In genomic region chr16:67942200-67942509, GRCh38 we compare ENCODE assay signal across 9 cellular contexts. TPM values are rescaled to one million over a fixed set of nuclear protein-coding genes. Genes with fewer than 3 reads are reported as not detected.
DNase-seq lines count a peak whose midpoint lies in the region; ATAC-seq, FAIRE-seq and TF ChIP-seq lines count a peak whose summit lies in the region.
"Had no signal": no experiment of that assay in that cellular context is flagged by ENCODE, and none has a peak within 500 bp of the region (broad histone marks: within the 10 kb centered on the region; RNA-seq: fewer than 3 reads in every experiment).

No MANE protein-coding gene starts in this region.

- BruUV-seq in Panc1 (replicated peaks; lab: Mats Ljungman, UMichigan), result no TSS peak

- CTCF ChIA-PET in Panc1 (lab: Charles Lee), result interaction anchor here (1.0 kb wide), 2 partner anchors 18 to 46 kb away, joined by 3 read pairs; no protein-coding TSS in a partner anchor

- peaks cover 7% of the 10 kb centered on the region for H3K36me3 Mint-ChIP-seq in brain

- no peaks in the 10 kb centered on the region for H3K27me3 Mint-ChIP-seq in brain

- ATAC-seq in Panc1, result peak; percentile 78

- no peak overlapping the region for H3K27ac ChIP-seq in Panc1 (ENCODE audit: low read length)
- H3K27ac ChIP-seq in layer of hippocampus (ENCODE audit: low read depth, low read length), result peak overlapping the region; percentile 96
- peak overlapping the region in 1 of 4 donors; percentile 89 for H3K27ac ChIP-seq in transverse colon

- H3K4me3 Mint-ChIP-seq in brain, result no peak overlapping the region

- H3K27ac Mint-ChIP-seq in brain, result peak overlapping the region; percentile 46 to 91 (median 88)

- peaks cover 2% of the 10 kb centered on the region; the same call in 1 of the 2 replicates for H3K4me1 ChIP-seq in Panc1 (ENCODE audit: control insufficient read depth, insufficient read depth, low read length)
- peaks cover 23 to 27% (median 25%) of the 10 kb centered on the region in 4 donors for H3K4me1 ChIP-seq in transverse colon

- FAIRE-seq in GM18507 (lab: Jason Lieb, UNC), result peak; percentile 69
- FAIRE-seq: endometrium had no signal

- TF ChIP-seq POLR2A in transverse colon (IDR thresholded peaks at IDR 0.05), result no peak

- peaks cover 25% of the 10 kb centered on the region for H3K4me1 Mint-ChIP-seq in brain

- H3K4me3 ChIP-seq in Panc1 (ENCODE audit: low read depth in 2 of 2, low read length in 2 of 2) (no peak overlapping the region), transverse colon (no peak overlapping the region)

- no peaks in the 10 kb centered on the region for H3K27me3 ChIP-seq in Panc1 (ENCODE audit: control insufficient read depth, insufficient read depth, low read length)
- H3K27me3 ChIP-seq in layer of hippocampus (ENCODE audit: control insufficient read depth, insufficient read depth, low read length), result no peaks in the 10 kb centered on the region
- no peaks in the 10 kb centered on the region for H3K27me3 ChIP-seq in transverse colon

- TF ChIP-seq EP300 in transverse colon (IDR thresholded peaks at IDR 0.05; ENCODE audit: low read depth), result no peak

- H3K9me3 ChIP-seq in Panc1 (ENCODE audit: control insufficient read depth, insufficient read depth, low read depth, low read length) (no peaks in the 10 kb centered on the region), transverse colon (no peaks in the 10 kb centered on the region)

- intact Hi-C loops in Panc1 (cut with micrococcal nuclease; ENCODE audit: unreplicated experiment), result no loop called here
- intact Hi-C loops in transverse colon (cut with DNase I; ENCODE audit: low total_unique reads), result no loop called here

- H3K36me3 ChIP-seq in Panc1 (ENCODE audit: control insufficient read depth, insufficient read depth, low read length) (no peaks in the 10 kb centered on the region), transverse colon (no peaks in the 10 kb centered on the region)

- POLR2A ChIA-PET in Panc1 (lab: Charles Lee), result no interaction called here

- no peaks in the 10 kb centered on the region for H3K9me3 Mint-ChIP-seq in brain

- in situ Hi-C loops in Panc1 (cut with HindIII; ENCODE audit: low pct_unique_long_range_greater_than_20kb, low sequenced_read_pairs) (no loop called here), transverse colon (cut with MboI; ENCODE audit: low pct_ligation_motif_present in 1 of 4, low pct_unique_long_range_greater_than_20kb in 1 of 4, low sequenced_read_pairs in 3 of 4) (no loop called here)

- 77% methylated on average over 6 of the region's 6 CpGs; no CpG with 5 or more reads in 1 of the 2 donors for WGBS in transverse colon (ENCODE audit: low coverage in 1 of 2), 2 donors

- no peak for DNase-seq in AG09319 (ENCODE audit: extremely low read depth, low read depth)
- peak; percentile 32 for DNase-seq in GM18507 (ENCODE audit: extremely low spot score, insufficient read length, low read depth)
- no peak for DNase-seq in Panc1 (ENCODE audit: low read depth, low spot score)
- DNase-seq in transverse colon, result no peak
- no peak for DNase-seq in NCI-H2107 (lab: John Stamatoyannopoulos, UW)
- no peak for DNase-seq in NCI-H2029 treated with DMSO at 0.1 percent for 48 hours (lab: John Stamatoyannopoulos, UW)

- TF ChIP-seq CTCF in AG09319 (IDR thresholded peaks at IDR 0.05; ENCODE audit: low read depth, low read length) (peak; percentile 60), Panc1 (IDR thresholded peaks at IDR 0.05) (peak; percentile 86), brain (conservative IDR thresholded peaks at IDR 0.05) (peak; percentile 52 to 68), transverse colon (IDR thresholded peaks at IDR 0.05) (peak; percentile 55 to 67 (median 62))

RNA-seq across cellular contexts. Expression of gene LCAT, which starts 1.8 kb away (rescaled TPM):
- total RNA-seq in Panc1 (2021; ENCODE audit: unreplicated experiment) (14.0 TPM), transverse colon (10 to 100 TPM in 1 of 4 donors, 1 to 10 TPM in 3; 2.2 to 30.7 (median 4.2) TPM)
- polyA plus RNA-seq in Panc1 (2012; ENCODE audit: insufficient read length), result 7.5 TPM
- 22.1 TPM for polyA plus RNA-seq in brain (ENCODE audit: insufficient read depth, low read depth, low replicate concordance)

RNA-seq across cellular contexts. Expression of gene PSMB10, which starts 5.5 kb away (rescaled TPM):
- total RNA-seq in Panc1 (2021; ENCODE audit: unreplicated experiment) (47.7 TPM), transverse colon (100 to 1,000 TPM in 1 of 4 donors, 10 to 100 TPM in 3; 65.6 to 100 (median 68.6) TPM)
- polyA plus RNA-seq in Panc1 (2012; ENCODE audit: insufficient read length), result 80.8 TPM
- 77.4 TPM for polyA plus RNA-seq in brain (ENCODE audit: insufficient read depth, low read depth, low replicate concordance)

RNA-seq across cellular contexts. Expression of gene CTRL, which starts 10.5 kb away (rescaled TPM):
- total RNA-seq in Panc1 (2021; ENCODE audit: unreplicated experiment) (2.0 TPM), transverse colon (1 to 10 TPM in 3 of 4 donors, not detected in 1; 1.6 to 2.1 (median 1.6) TPM)
- 1.9 TPM for polyA plus RNA-seq in Panc1 (2012; ENCODE audit: insufficient read length)
- 1.0 TPM for polyA plus RNA-seq in brain (ENCODE audit: insufficient read depth, low read depth, low replicate concordance)

RNA-seq across cellular contexts. Expression of gene SLC12A4, which starts 26.3 kb away (rescaled TPM):
- total RNA-seq in Panc1 (2021; ENCODE audit: unreplicated experiment), result 31.8 TPM
- 42.0 TPM for polyA plus RNA-seq in Panc1 (2012; ENCODE audit: insufficient read length)
- polyA plus RNA-seq in brain (ENCODE audit: insufficient read depth, low read depth, low replicate concordance), result 28.3 TPM
- 10 to 100 TPM; 18.1 to 46.4 (median 25.4) TPM for total RNA-seq in transverse colon

RNA-seq across cellular contexts. Expression of gene DPEP3, which starts 38.1 kb away (rescaled TPM):
- total RNA-seq in Panc1 (2021; ENCODE audit: unreplicated experiment), result not detected
- polyA plus RNA-seq in Panc1 (2012; ENCODE audit: insufficient read length), result not detected
- 0.15 TPM for polyA plus RNA-seq in brain (ENCODE audit: insufficient read depth, low read depth, low replicate concordance)
- not detected for total RNA-seq in transverse colon
